ENCODE assay signal across 8 cellular contexts in the genomic region with DNA sequence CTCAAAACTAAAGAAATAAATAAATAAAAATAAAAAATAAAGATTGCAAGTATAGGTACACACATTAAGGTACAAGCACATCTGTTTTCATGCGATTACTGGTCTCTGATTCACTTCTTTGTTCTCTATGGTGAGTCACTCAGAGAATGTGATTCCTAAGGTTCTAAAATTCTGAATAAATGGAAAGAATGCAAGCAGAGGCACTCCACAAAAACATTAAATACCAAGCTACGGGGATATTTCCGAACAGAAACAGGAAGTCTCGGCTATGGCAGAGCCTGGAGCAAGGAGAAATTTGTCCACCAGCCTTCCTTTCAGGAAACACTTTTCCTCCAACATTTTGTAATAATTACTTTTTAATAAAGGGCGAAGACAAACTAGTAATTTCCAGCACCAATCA. TPM values are rescaled to one million over a fixed set of nuclear protein-coding genes. Genes with fewer than 3 reads are reported as not detected.
DNase-seq lines count a peak whose midpoint lies in the region; ATAC-seq, FAIRE-seq and TF ChIP-seq lines count a peak whose summit lies in the region.

No MANE protein-coding gene starts in this region.

- H3K4me3 ChIP-seq in H7 (ENCODE audit: insufficient read depth, low read depth, low read length) (peak overlapping the region; percentile 92), SJCRH30 (peak overlapping the region; percentile 100), epithelial cell of proximal tubule (ENCODE audit: low read depth, low read length) (peak overlapping the region; percentile 94), pancreas (peak overlapping the region in 3 of 4 donors; percentile 90 to 99 (median 96))

- H3K9me3 ChIP-seq in SJCRH30 (replicated peaks), result no peaks in the 10 kb centered on the region
- H3K9me3 ChIP-seq in pancreas, result no peaks in the 10 kb centered on the region

- WGBS in pancreas, 2 donors, result 33 to 36% methylated on average over 5 of the region's 5 CpGs

- FAIRE-seq in pancreas (lab: Jason Lieb, UNC), result no peak

- intact Hi-C loops in pancreas (cut with DNase I), result no loop called here

- H3K36me3 ChIP-seq in H7 (replicated peaks; ENCODE audit: control insufficient read depth, insufficient read depth, low read length) (no peaks in the 10 kb centered on the region), SJCRH30 (peaks cover 2% of the 10 kb centered on the region; the same call in 1 of the 2 replicates), pancreas (no peaks in the 10 kb centered on the region)

- H3K4me1 ChIP-seq in SJCRH30, result peaks cover 18% of the 10 kb centered on the region
- peaks cover 0 to 19% (median 0%) of the 10 kb centered on the region in 3 donors for H3K4me1 ChIP-seq in pancreas

- H3K27me3 ChIP-seq in H7 (ENCODE audit: control insufficient read depth, insufficient read depth, low read length), result no peaks in the 10 kb centered on the region; the same call in 1 of the 2 replicates
- H3K27me3 ChIP-seq in SJCRH30, result no peaks in the 10 kb centered on the region
- no peaks in the 10 kb centered on the region for H3K27me3 ChIP-seq in pancreas

- H3K27ac ChIP-seq in SJCRH30 (peak overlapping the region; percentile 92), pancreas (peak overlapping the region in 3 of 4 donors; percentile 64 to 82 (median 80))

- DNase-seq in H7 (no peak), SJCRH30 (peak in 1 of 2 experiments; percentile 31), epithelial cell of proximal tubule (ENCODE audit: low read depth) (no peak), pancreas (no peak), HuH-7.5 (ENCODE audit: low spot score) (no peak)
- no peak for DNase-seq in stimulated activated naive CD4-positive, alpha-beta T cell (lab: John Stamatoyannopoulos, UW)
- no peak for DNase-seq in stimulated activated CD4-positive, alpha-beta T cell treated with anti-CD3 and anti-CD28 coated beads, Interleukin-4, amount 100 ng/mL, for 4 hours

- TF ChIP-seq CTCF in epithelial cell of proximal tubule (conservative IDR thresholded peaks at IDR 0.05; ENCODE audit: low read depth, low read length) (no peak), pancreas (IDR thresholded peaks at IDR 0.05) (no peak)

- ATAC-seq in pancreas (no peak), HG03378 (IDR thresholded peaks at IDR 0.05; ENCODE audit: unreplicated experiment) (no peak)

RNA-seq across cellular contexts. Expression of gene VOPP1, which starts 1.4 kb away (rescaled TPM):
- total RNA-seq in H7 (2014; rRNA removed; shearing (Covaris generic)), result 87.1 and 103 TPM in 2 replicates
- total RNA-seq in SJCRH30 (2014; rRNA removed; shearing (Covaris generic)), result 89.8 and 92.6 TPM in 2 replicates
- 98.3 and 116 TPM in 2 replicates for total RNA-seq in epithelial cell of proximal tubule
- total RNA-seq in pancreas, result 10 to 100 TPM; 15.1 to 34.3 (median 19.2) TPM
- 10 to 100 TPM; 16.0 to 37.3 TPM for polyA plus RNA-seq in pancreas
